8 cellular contexts compared by ENCODE assay signal in the genomic region with DNA sequence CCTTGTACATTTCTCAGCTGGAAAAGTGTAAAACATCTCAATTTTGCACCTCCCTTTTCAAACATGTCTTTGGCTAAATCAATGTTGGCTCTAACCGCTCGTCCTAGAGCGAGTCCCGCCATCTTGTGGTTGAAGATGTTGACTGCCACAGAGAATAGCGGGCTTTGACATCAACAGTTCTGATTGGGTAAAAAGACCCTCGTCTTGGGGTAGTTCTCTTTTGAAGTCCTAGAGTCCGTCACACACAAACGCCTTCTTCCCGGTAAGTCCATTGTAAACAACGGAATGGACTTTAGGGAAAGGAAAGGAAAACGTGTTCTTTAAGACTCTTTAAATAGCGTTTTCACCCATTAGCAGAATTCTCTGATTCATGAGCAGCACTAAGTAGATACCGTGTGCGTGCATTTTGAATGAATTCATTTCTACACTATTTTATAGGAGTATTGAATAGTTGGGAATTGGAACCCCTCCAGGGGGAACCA. TPM values are rescaled to one million over a fixed set of nuclear protein-coding genes. Genes with fewer than 3 reads are reported as not detected.
DNase-seq lines count a peak whose midpoint lies in the region; ATAC-seq and TF ChIP-seq lines count a peak whose summit lies in the region.

No MANE protein-coding gene starts in this region.

- H3K4me1 ChIP-seq in right lobe of liver = peaks cover 0 to 14% (median 4%) of the 10 kb centered on the region in 4 donors

- intact Hi-C loops in right lobe of liver (cut with DNase I) = no loop called here

- H3K27me3 ChIP-seq in WERI-Rb-1 (ENCODE audit: insufficient read depth, low read depth, severe bottlenecking) = no peaks in the 10 kb centered on the region
- H3K27me3 ChIP-seq in right lobe of liver = peaks cover 0 to 4% of the 10 kb centered on the region in 2 donors

- WGBS in right lobe of liver (ENCODE audit: insufficient coverage, low coverage, low lambda C conversion rate, missing lambda C conversion rate) = 3% methylated on average over 14 of the region's 14 CpGs

- no peak for TF ChIP-seq POLR2A in right lobe of liver (IDR thresholded peaks at IDR 0.05)

- H3K4me3 ChIP-seq in WERI-Rb-1 (ENCODE audit: low read depth, low read length) (peak overlapping the region; percentile 92), right lobe of liver (peak overlapping the region; percentile 70 to 85 (median 77))

- peaks cover 47% of the 10 kb centered on the region for H3K36me3 Mint-ChIP-seq in stimulated activated effector memory CD8-positive, alpha-beta T cell treated with anti-CD3 and anti-CD28 coated beads, Interleukin-12 subunit alpha, Interleukin-12 subunit beta, amount 100 ng/mL, for 72 hours

- peak overlapping the region; percentile 94 for H3K4me3 Mint-ChIP-seq in stimulated activated effector memory CD8-positive, alpha-beta T cell treated with anti-CD3 and anti-CD28 coated beads, Interleukin-12 subunit alpha, Interleukin-12 subunit beta, amount 100 ng/mL, for 72 hours

- ATAC-seq in HG02798 (IDR thresholded peaks at IDR 0.05; ENCODE audit: poor library complexity, unreplicated experiment) = peak; percentile 60
- peak; percentile 51 to 63 (median 55) for ATAC-seq in right lobe of liver
- ATAC-seq in stimulated activated effector memory CD8-positive, alpha-beta T cell treated with anti-CD3 and anti-CD28 coated beads, Interleukin-12 subunit alpha, Interleukin-12 subunit beta, amount 100 ng/mL, for 72 hours = peak; percentile 53

- peaks cover 31% of the 10 kb centered on the region for H3K4me1 Mint-ChIP-seq in stimulated activated effector memory CD8-positive, alpha-beta T cell treated with anti-CD3 and anti-CD28 coated beads, Interleukin-12 subunit alpha, Interleukin-12 subunit beta, amount 100 ng/mL, for 72 hours

- peak overlapping the region; percentile 98 for H3K27ac Mint-ChIP-seq in stimulated activated effector memory CD8-positive, alpha-beta T cell treated with anti-CD3 and anti-CD28 coated beads, Interleukin-12 subunit alpha, Interleukin-12 subunit beta, amount 100 ng/mL, for 72 hours

- H3K36me3 ChIP-seq in WERI-Rb-1 (peaks cover 16% of the 10 kb centered on the region), right lobe of liver (peaks cover 0 to 12% (median 0%) of the 10 kb centered on the region in 4 donors)

- no peaks in the 10 kb centered on the region for H3K9me3 Mint-ChIP-seq in stimulated activated effector memory CD8-positive, alpha-beta T cell treated with anti-CD3 and anti-CD28 coated beads, Interleukin-12 subunit alpha, Interleukin-12 subunit beta, amount 100 ng/mL, for 72 hours

- TF ChIP-seq CTCF in WERI-Rb-1 (IDR thresholded peaks at IDR 0.05; ENCODE audit: low read depth, low read length) (peak; percentile 48; the same call in 1 of the 2 replicates), right lobe of liver (IDR thresholded peaks at IDR 0.05) (peak; percentile 10 to 48 (median 42))

- H3K27ac ChIP-seq in WERI-Rb-1 (peak overlapping the region; percentile 82), right lobe of liver (peak overlapping the region in 2 of 3 donors; percentile 49 to 57)

- DNase-seq in activated T-cell treated with anti-CD3 and anti-CD28 coated beads for 1 hour (ENCODE audit: low read depth) = peak; percentile 12
- DNase-seq in activated T-cell treated with anti-CD3 and anti-CD28 coated beads for 4 hours = no peak
- peak; percentile 79 for DNase-seq in NCI-H146 (lab: John Stamatoyannopoulos, UW)
- DNase-seq in WERI-Rb-1 = peak; percentile 67
- peak; percentile 74 for DNase-seq in ecto neural progenitor cell (ENCODE audit: low spot score)
- no peak for DNase-seq in right lobe of liver
- DNase-seq in stimulated activated effector memory CD8-positive, alpha-beta T cell treated with anti-CD3 and anti-CD28 coated beads, Interleukin-12 subunit alpha, Interleukin-12 subunit beta, amount 100 ng/mL, for 72 hours (ENCODE audit: low spot score in 2 of 2) = peak; percentile 10 to 66

- H3K9me3 ChIP-seq in WERI-Rb-1 (ENCODE audit: severe bottlenecking) = no peaks in the 10 kb centered on the region
- peaks cover 0 to 1% (median 0%) of the 10 kb centered on the region in 4 donors for H3K9me3 ChIP-seq in right lobe of liver

RNA-seq across cellular contexts. Expression of a gene that starts 0.5 kb away (rescaled TPM):
- total RNA-seq in right lobe of liver = 10 to 100 TPM; 10.1 to 16.8 (median 12.8) TPM

RNA-seq across cellular contexts. Expression of a gene that starts 13.5 kb away (rescaled TPM):
- total RNA-seq in right lobe of liver = under 1 TPM in 5 of 6 experiments, not detected in 1; 0.07 to 0.43 (median 0.19) TPM

RNA-seq across cellular contexts. Expression of a gene that starts 49.6 kb away (rescaled TPM):
- 1 to 10 TPM in 3 of 6 experiments, under 1 TPM in 2, not detected in 1; 0.34 to 5.0 (median 4.7) TPM for total RNA-seq in right lobe of liver

Comparison
In these comparisons a context has a peak if more than half of its experiments do, and no peak if none do; other contexts are left out.
1. DNase-seq: peak in activated T-cell treated with anti-CD3 and anti-CD28 coated beads for 1 hour (single experiment), NCI-H146 (single experiment), WERI-Rb-1 (single experiment), ecto neural progenitor cell (single experiment) and stimulated activated effector memory CD8-positive, alpha-beta T cell treated with anti-CD3 and anti-CD28 coated beads, Interleukin-12 subunit alpha, Interleukin-12 subunit beta, amount 100 ng/mL, for 72 hours (2 of 2); none in activated T-cell treated with anti-CD3 and anti-CD28 coated beads for 4 hours (single experiment) and right lobe of liver (0 of 3).
2. Peak in every context shown above with its lines, with median percentiles within 50 percentile points of each other: ATAC-seq.